19 cellular contexts compared by ENCODE assay signal in the genomic region with DNA sequence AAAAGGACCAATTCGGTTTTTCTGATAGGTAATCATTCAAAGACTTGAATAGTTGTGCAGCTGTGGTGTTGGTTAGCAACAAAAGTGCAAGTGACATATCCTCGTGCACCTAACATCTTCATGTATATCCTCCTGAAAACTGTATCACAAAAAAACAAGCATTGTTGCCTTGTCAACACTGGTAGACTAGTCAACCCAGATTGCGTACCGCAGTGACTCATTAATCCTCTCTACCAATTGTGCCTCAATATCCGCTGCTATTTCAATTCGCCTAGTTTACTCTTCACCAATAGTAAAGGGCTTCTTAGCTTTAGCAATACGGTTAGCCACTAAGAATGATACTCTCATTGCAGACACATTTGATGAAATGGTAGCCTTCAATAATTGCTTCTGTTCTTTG. TPM values are rescaled to one million over a fixed set of nuclear protein-coding genes. Genes with fewer than 3 reads are reported as not detected.
DNase-seq lines count a peak whose midpoint lies in the region; ATAC-seq and TF ChIP-seq lines count a peak whose summit lies in the region.
"Had no signal": no experiment of that assay in that cellular context is flagged by ENCODE, and none has a peak within 500 bp of the region (broad histone marks: within the 10 kb centered on the region; RNA-seq: fewer than 3 reads in every experiment).

No MANE protein-coding gene starts in this region.

- no peak overlapping the region for H3K4me3 Mint-ChIP-seq in activated CD8-positive, alpha-beta memory T cell treated with anti-CD3 and anti-CD28 coated beads, Interleukin-2, amount 10 ng/mL, durations not matched to agents 7 days and 5 days
- H3K4me3 Mint-ChIP-seq in CD4-positive, alpha-beta memory T cell, result peak overlapping the region; percentile 5 to 67 (median 38)
- H3K4me3 Mint-ChIP-seq in T-helper 2 cell treated with Interferon-gamma antibody and Interleukin-4, amounts not matched to agents 5 μg/mL and 100 μg/mL, for 36 hours, result peak overlapping the region; percentile 14
- H3K4me3 Mint-ChIP-seq: endodermal cell had no signal

- H3K23ac ChIP-seq in mesendoderm (ENCODE audit: low read length), result no peak overlapping the region

- no peaks in the 10 kb centered on the region for H3K9me3 ChIP-seq in CD4-positive, alpha-beta memory T cell (ENCODE audit: control insufficient read depth in 1 of 2, low read length in 2 of 2)
- H3K9me3 ChIP-seq: vagina had no signal

- H3K4me1 Mint-ChIP-seq in activated CD8-positive, alpha-beta memory T cell treated with anti-CD3 and anti-CD28 coated beads, Interleukin-2, amount 10 ng/mL, durations not matched to agents 7 days and 5 days, result peaks cover 39% of the 10 kb centered on the region
- H3K4me1 Mint-ChIP-seq in CD4-positive, alpha-beta memory T cell, result peaks cover 32 to 52% (median 42%) of the 10 kb centered on the region in 4 donors
- H3K4me1 Mint-ChIP-seq in T-helper 2 cell treated with Interferon-gamma antibody and Interleukin-4, amounts not matched to agents 5 μg/mL and 100 μg/mL, for 36 hours (ENCODE audit: low read depth), result peaks cover 20% of the 10 kb centered on the region

- H4K8ac ChIP-seq in mesendoderm (ENCODE audit: low read depth, low read length), result no peak overlapping the region

- intact Hi-C loops in CD4-positive, alpha-beta memory T cell (cut with micrococcal nuclease), result loop anchor here (5.0 kb wide), 1 partner anchor 115 kb away; no protein-coding TSS in a partner anchor

- H3K9me3 Mint-ChIP-seq in activated CD8-positive, alpha-beta memory T cell treated with anti-CD3 and anti-CD28 coated beads, Interleukin-2, amount 10 ng/mL, durations not matched to agents 7 days and 5 days (ENCODE audit: low read depth), result no peaks in the 10 kb centered on the region
- no peaks in the 10 kb centered on the region for H3K9me3 Mint-ChIP-seq in CD4-positive, alpha-beta memory T cell
- H3K9me3 Mint-ChIP-seq in T-helper 2 cell treated with Interferon-gamma antibody and Interleukin-4, amounts not matched to agents 5 μg/mL and 100 μg/mL, for 36 hours, result no peaks in the 10 kb centered on the region
- H3K9me3 Mint-ChIP-seq: endodermal cell had no signal

- H3K4me3 ChIP-seq in CD4-positive, alpha-beta memory T cell (ENCODE audit: low read length in 2 of 2), result no peak overlapping the region
- H3K4me3 ChIP-seq in epithelial cell of esophagus (ENCODE audit: low read length) (no peak overlapping the region), mesendoderm (ENCODE audit: low read length) (no peak overlapping the region)
- H3K4me3 ChIP-seq: vagina had no signal

- H3K79me1 ChIP-seq in mesendoderm (ENCODE audit: low read length), result no peaks in the 10 kb centered on the region

- H3K36me3 ChIP-seq in CD4-positive, alpha-beta memory T cell (ENCODE audit: insufficient read depth, low read length), result no peaks in the 10 kb centered on the region
- no peaks in the 10 kb centered on the region for H3K36me3 ChIP-seq in mesendoderm (ENCODE audit: control insufficient read depth, insufficient read depth, low read length)
- H3K36me3 ChIP-seq: vagina had no signal

- peak; percentile 46 for ATAC-seq in activated CD8-positive, alpha-beta memory T cell treated with anti-CD3 and anti-CD28 coated beads, Interleukin-2, amount 10 ng/mL, durations not matched to agents 7 days and 5 days
- no peak for ATAC-seq in GM21381 (IDR thresholded peaks at IDR 0.05; ENCODE audit: unreplicated experiment)

- no peak overlapping the region for H3K9ac ChIP-seq in mesendoderm (ENCODE audit: low read length)

- H3K27me3 Mint-ChIP-seq in activated CD8-positive, alpha-beta memory T cell treated with anti-CD3 and anti-CD28 coated beads, Interleukin-2, amount 10 ng/mL, durations not matched to agents 7 days and 5 days, result peaks cover 45% of the 10 kb centered on the region
- H3K27me3 Mint-ChIP-seq in CD4-positive, alpha-beta memory T cell, result no peaks in the 10 kb centered on the region
- H3K27me3 Mint-ChIP-seq in T-helper 2 cell treated with Interferon-gamma antibody and Interleukin-4, amounts not matched to agents 5 μg/mL and 100 μg/mL, for 36 hours (ENCODE audit: low read depth), result peaks cover 38% of the 10 kb centered on the region

- no peak overlapping the region for H3K4ac ChIP-seq in mesendoderm (ENCODE audit: low read depth, low read length)

- H2BK15ac ChIP-seq in mesendoderm (replicated peaks; ENCODE audit: low read depth), result no peak overlapping the region

- TF ChIP-seq CTCF in epithelial cell of esophagus (IDR thresholded peaks at IDR 0.05; ENCODE audit: insufficient read depth, low read depth, low read length, missing control alignments), result no peak

- no CpG with 5 or more reads among the region's 7 CpGs for WGBS in mesendoderm (ENCODE audit: extremely low coverage, insufficient coverage, low lambda C conversion rate)

- no peak overlapping the region for H3K4me2 ChIP-seq in mesendoderm (ENCODE audit: low read length)

- no peak overlapping the region for H4K5ac ChIP-seq in mesendoderm (ENCODE audit: low read length)

- H3K27ac Mint-ChIP-seq in activated CD8-positive, alpha-beta memory T cell treated with anti-CD3 and anti-CD28 coated beads, Interleukin-2, amount 10 ng/mL, durations not matched to agents 7 days and 5 days, result peak overlapping the region; percentile 78
- peak overlapping the region; percentile 74 to 97 (median 81) for H3K27ac Mint-ChIP-seq in CD4-positive, alpha-beta memory T cell
- no peak overlapping the region for H3K27ac Mint-ChIP-seq in T-helper 2 cell treated with Interferon-gamma antibody and Interleukin-4, amounts not matched to agents 5 μg/mL and 100 μg/mL, for 36 hours
- H3K27ac Mint-ChIP-seq: endodermal cell had no signal

- CTCF ChIA-PET in activated CD8-positive, alpha-beta memory T cell treated with anti-CD3 and anti-CD28 coated beads, Interleukin-2, amount 10 ng/mL, durations not matched to agents 7 days and 5 days (lab: Charles Lee), result interaction anchor here (0.9 to 1.8 kb wide), 5 partner anchors 27 to 75 kb away, joined by 3 to 14 read pairs (median 5); no protein-coding TSS in a partner anchor
- CTCF ChIA-PET in CD4-positive, alpha-beta memory T cell (lab: Charles Lee; ENCODE audit: partially characterized antibody), result interaction anchor here (0.9 to 2.5 kb wide), 6 partner anchors 21 to 505 kb away, joined by 3 to 17 read pairs (median 5); partner anchors contain the start of gene UTP25

- no peak overlapping the region for H3K18ac ChIP-seq in mesendoderm (ENCODE audit: low read length)

- POLR2A ChIA-PET in CD4-positive, alpha-beta memory T cell (lab: Charles Lee; ENCODE audit: partially characterized antibody), result interaction anchor here (0.9 to 2.6 kb wide), 6 partner anchors 10 to 42 kb away, joined by 3 to 22 read pairs (median 5); no protein-coding TSS in a partner anchor

- H3K27me3 ChIP-seq in CD4-positive, alpha-beta memory T cell (ENCODE audit: insufficient read depth, low read length), result no peaks in the 10 kb centered on the region
- H3K27me3 ChIP-seq in mesendoderm (ENCODE audit: insufficient read depth, low read length, poor library complexity), result peaks cover 20% of the 10 kb centered on the region
- H3K27me3 ChIP-seq: vagina had no signal

- H3K27ac ChIP-seq in CD4-positive, alpha-beta memory T cell (ENCODE audit: low read depth, low read length), result peak overlapping the region; percentile 64
- H3K27ac ChIP-seq in mesendoderm (ENCODE audit: low read depth, low read length), result no peak overlapping the region
- H3K27ac ChIP-seq: vagina had no signal

- H2BK120ac ChIP-seq in mesendoderm (ENCODE audit: low read depth, low read length), result no peak overlapping the region

- no peak overlapping the region for H2AK5ac ChIP-seq in mesendoderm (ENCODE audit: low read length)

- H2BK5ac ChIP-seq in mesendoderm (ENCODE audit: low read length), result no peak overlapping the region

- H3K79me2 ChIP-seq in mesendoderm (ENCODE audit: control insufficient read depth, insufficient read depth, low read length), result no peaks in the 10 kb centered on the region

- DNase-seq in activated CD8-positive, alpha-beta memory T cell treated with anti-CD3 and anti-CD28 coated beads, Interleukin-2, amount 10 ng/mL, durations not matched to agents 7 days and 5 days, result peak; percentile 73
- DNase-seq in activated CD8-positive, alpha-beta memory T cell treated with anti-CD3 and anti-CD28 coated beads for 24 hours, result no peak
- DNase-seq in CD4-positive, alpha-beta memory T cell, result peak; percentile 55 to 73 (median 70)
- no peak for DNase-seq in T-helper 2 cell treated with Interferon-gamma antibody and Interleukin-4, amounts not matched to agents 5 μg/mL and 100 μg/mL, for 36 hours (ENCODE audit: low spot score)
- peak; percentile 51 for DNase-seq in epithelial cell of esophagus (ENCODE audit: low read depth)
- DNase-seq in A172 (ENCODE audit: low spot score), result no peak
- no peak for DNase-seq in mesendoderm
- DNase-seq: ACHN; activated CD8-positive, alpha-beta memory T cell treated with anti-CD3 and anti-CD28 coated beads, Interleukin-2, amount 50 U/mL, for 48 hours; amygdala; cerebellar nuclear complex; EL; endodermal cell; hypothalamus; kidney; NCI-H146; retina had no signal

- no peaks in the 10 kb centered on the region for H3K36me3 Mint-ChIP-seq in activated CD8-positive, alpha-beta memory T cell treated with anti-CD3 and anti-CD28 coated beads, Interleukin-2, amount 10 ng/mL, durations not matched to agents 7 days and 5 days
- peaks cover 0 to 5% of the 10 kb centered on the region in 2 donors for H3K36me3 Mint-ChIP-seq in CD4-positive, alpha-beta memory T cell
- no peaks in the 10 kb centered on the region for H3K36me3 Mint-ChIP-seq in T-helper 2 cell treated with Interferon-gamma antibody and Interleukin-4, amounts not matched to agents 5 μg/mL and 100 μg/mL, for 36 hours (ENCODE audit: low read depth)

- no peak overlapping the region for H3K56ac ChIP-seq in mesendoderm (ENCODE audit: low read length)

- H3K4me1 ChIP-seq in CD4-positive, alpha-beta memory T cell (ENCODE audit: insufficient read depth, low read length), result peaks cover 53% of the 10 kb centered on the region
- H3K4me1 ChIP-seq in mesendoderm (ENCODE audit: control insufficient read depth, low read depth, low read length), result no peaks in the 10 kb centered on the region

RNA-seq across cellular contexts. Expression of gene HHAT, which starts 3.5 kb away (rescaled TPM):
- total RNA-seq in activated CD8-positive, alpha-beta memory T cell treated with anti-CD3 and anti-CD28 coated beads, Interleukin-2, amount 10 ng/mL, durations not matched to agents 7 days and 5 days, result under 1 TPM; 0.23 to 0.64 TPM
- total RNA-seq in CD4-positive, alpha-beta memory T cell, result 1 to 10 TPM; 6.5 to 6.8 TPM
- polyA plus RNA-seq in CD4-positive, alpha-beta memory T cell, result 1 to 10 TPM; 4.3 to 5.2 TPM
- total RNA-seq in A172 (2014; rRNA removed; shearing (Covaris generic)), result 10.7 and 24.7 TPM in 2 replicates
- polyA plus RNA-seq in mesendoderm (2013, experiment 1 of 2), result 0.67 TPM
- polyA plus RNA-seq in mesendoderm (2013, experiment 2 of 2), result 0.87 TPM

Comparison
In these comparisons a context has a peak if more than half of its experiments do, and no peak if none do; other contexts are left out.
1. DNase-seq: peak in activated CD8-positive, alpha-beta memory T cell treated with anti-CD3 and anti-CD28 coated beads, Interleukin-2, amount 10 ng/mL, durations not matched to agents 7 days and 5 days (single experiment), CD4-positive, alpha-beta memory T cell (5 of 5) and epithelial cell of esophagus (single experiment); none in activated CD8-positive, alpha-beta memory T cell treated with anti-CD3 and anti-CD28 coated beads for 24 hours (single experiment), T-helper 2 cell treated with Interferon-gamma antibody and Interleukin-4, amounts not matched to agents 5 μg/mL and 100 μg/mL, for 36 hours (single experiment), A172 (single experiment) and mesendoderm (single experiment).